ENCODE assay signal across 13 cellular contexts in genomic region chr3:120425877-120426276, GRCh38. TPM values are rescaled to one million over a fixed set of nuclear protein-coding genes. Genes with fewer than 3 reads are reported as not detected.
A peak's percentile ranks its signal among the peaks of the same experiment; 100 is the strongest.
DNase-seq lines count a peak whose midpoint lies in the region; ATAC-seq, FAIRE-seq and TF ChIP-seq lines count a peak whose summit lies in the region.
"Had no signal": no experiment of that assay in that cellular context is flagged by ENCODE, and none has a peak within 500 bp of the region (broad histone marks: within the 10 kb centered on the region; RNA-seq: fewer than 3 reads in every experiment).

No MANE protein-coding gene starts in this region.

- peaks cover 6 to 8% of the 10 kb centered on the region in 2 experiments for H3K36me3 ChIP-seq in endothelial cell of umbilical vein (ENCODE audit: control insufficient read depth in 2 of 2, extremely low read depth in 1 of 2, insufficient read depth in 2 of 2, low read length in 2 of 2)
- no peaks in the 10 kb centered on the region for H3K36me3 ChIP-seq in upper lobe of right lung

- no TSS peak for BruUV-seq in endothelial cell of umbilical vein (replicated peaks; lab: Mats Ljungman, UMichigan)

- peaks cover 34% of the 10 kb centered on the region for H3K27me3 Mint-ChIP-seq in stimulated activated memory B cell treated with anti-CD40 and anti-IgM and Interleukin-4, amounts not matched to agents 10 μg/mL and 1 μg/mL and 100 μg/mL, for 72 hours

- no peaks in the 10 kb centered on the region for H3K27me3 ChIP-seq in endothelial cell of umbilical vein (ENCODE audit: control insufficient read depth in 2 of 2, insufficient read depth in 2 of 2, low read length in 2 of 2)
- H3K27me3 ChIP-seq in upper lobe of right lung, result no peaks in the 10 kb centered on the region

- H3K4me3 ChIP-seq in endothelial cell of umbilical vein (replicated peaks in 1 of 3; ENCODE audit: insufficient read depth in 1 of 3, low read depth in 1 of 3, low read length in 3 of 3), result no peak overlapping the region
- no peak overlapping the region for H3K4me3 ChIP-seq in upper lobe of right lung

- no peaks in the 10 kb centered on the region for H3K4me1 Mint-ChIP-seq in stimulated activated memory B cell treated with anti-CD40 and anti-IgM and Interleukin-4, amounts not matched to agents 10 μg/mL and 1 μg/mL and 100 μg/mL, for 72 hours

- intact Hi-C loops in endothelial cell of umbilical vein (cut with micrococcal nuclease), result no loop called here
- intact Hi-C loops in upper lobe of right lung (cut with DNase I), result no loop called here

- POLR2A ChIA-PET in endothelial cell of umbilical vein (lab: Charles Lee), result no interaction called here

- no peaks in the 10 kb centered on the region for H3K9me1 ChIP-seq in endothelial cell of umbilical vein (replicated peaks; ENCODE audit: control insufficient read depth, extremely low read depth, insufficient read depth, low read length)

- H3K27ac ChIP-seq in endothelial cell of umbilical vein (ENCODE audit: insufficient read depth, low read depth, low read length) (no peak overlapping the region), upper lobe of right lung (peak overlapping the region; percentile 17)

- FAIRE-seq in endothelial cell of umbilical vein (lab: Jason Lieb, UNC), result no peak
- FAIRE-seq: G401.6, TTC549 had no signal

- ATAC-seq in upper lobe of right lung (no peak), HG02678 (IDR thresholded peaks at IDR 0.05; ENCODE audit: unreplicated experiment) (no peak), HG02623 (IDR thresholded peaks at IDR 0.05; ENCODE audit: unreplicated experiment) (no peak)
- ATAC-seq in stimulated activated memory B cell treated with anti-CD40 and anti-IgM and Interleukin-4, amounts not matched to agents 10 μg/mL and 1 μg/mL and 100 μg/mL, for 72 hours, result no peak
- ATAC-seq: HCT116 had no signal

- dilution Hi-C loops in endothelial cell of umbilical vein (cut with MboI; ENCODE audit: extremely low pct_ligation_motif_present, low sequenced_read_pairs), result no loop called here

- no peak for TF ChIP-seq POLR2A in endothelial cell of umbilical vein (IDR thresholded peaks at IDR 0.05; ENCODE audit: low read depth, low read length)

- DNase-seq in M059J (ENCODE audit: low read depth), result peak; percentile 90
- DNase-seq in endothelial cell of umbilical vein (ENCODE audit: low read depth, low spot score), result peak; percentile 78
- DNase-seq in midbrain (lab: John Stamatoyannopoulos, UW), result peak; percentile 44
- DNase-seq in upper lobe of right lung, result no peak
- DNase-seq: effector memory CD4-positive, alpha-beta T cell; NCI-H1417 treated with DMSO at 0.1 percent for 48 hours; stimulated activated naive CD4-positive, alpha-beta T cell had no signal

- no peak overlapping the region for H3K27ac Mint-ChIP-seq in stimulated activated memory B cell treated with anti-CD40 and anti-IgM and Interleukin-4, amounts not matched to agents 10 μg/mL and 1 μg/mL and 100 μg/mL, for 72 hours

- H3K4me3 Mint-ChIP-seq in stimulated activated memory B cell treated with anti-CD40 and anti-IgM and Interleukin-4, amounts not matched to agents 10 μg/mL and 1 μg/mL and 100 μg/mL, for 72 hours, result no peak overlapping the region

- no peaks in the 10 kb centered on the region for H4K20me1 ChIP-seq in endothelial cell of umbilical vein (replicated peaks; ENCODE audit: control insufficient read depth, extremely low read depth, insufficient read depth, low read length)

- no peak overlapping the region for H3K9ac ChIP-seq in endothelial cell of umbilical vein (replicated peaks; ENCODE audit: extremely low read depth, insufficient read depth, low read length)

- H3K4me1 ChIP-seq in endothelial cell of umbilical vein (ENCODE audit: control insufficient read depth, extremely low read depth, insufficient read depth, low read length), result peaks cover 16% of the 10 kb centered on the region
- H3K4me1 ChIP-seq in upper lobe of right lung, result peaks cover 44% of the 10 kb centered on the region

- H3K9me3 ChIP-seq in endothelial cell of umbilical vein (replicated peaks; ENCODE audit: control insufficient read depth, insufficient read depth, low read length), result no peaks in the 10 kb centered on the region
- no peaks in the 10 kb centered on the region for H3K9me3 ChIP-seq in upper lobe of right lung

- H2AFZ ChIP-seq in endothelial cell of umbilical vein (ENCODE audit: low read depth, low read length), result no peak overlapping the region

- peaks cover 46% of the 10 kb centered on the region for H3K79me2 ChIP-seq in endothelial cell of umbilical vein (ENCODE audit: control insufficient read depth, insufficient read depth, low read length)

- H3K36me3 Mint-ChIP-seq in stimulated activated memory B cell treated with anti-CD40 and anti-IgM and Interleukin-4, amounts not matched to agents 10 μg/mL and 1 μg/mL and 100 μg/mL, for 72 hours, result no peaks in the 10 kb centered on the region

- H3K9me3 Mint-ChIP-seq in stimulated activated memory B cell treated with anti-CD40 and anti-IgM and Interleukin-4, amounts not matched to agents 10 μg/mL and 1 μg/mL and 100 μg/mL, for 72 hours, result no peaks in the 10 kb centered on the region

- TF ChIP-seq CTCF in endothelial cell of umbilical vein (IDR thresholded peaks at IDR 0.05; ENCODE audit: extremely low read depth in 1 of 2, insufficient read depth in 1 of 2, low read depth in 1 of 2, low read length in 2 of 2) (no peak), upper lobe of right lung (IDR thresholded peaks at IDR 0.05) (no peak)

- no peak overlapping the region for H3K4me2 ChIP-seq in endothelial cell of umbilical vein (ENCODE audit: insufficient read depth, low read length)

- CTCF ChIA-PET in endothelial cell of umbilical vein (lab: Charles Lee), result interaction anchor here (1.0 to 2.3 kb wide), 5 partner anchors 8 to 133 kb away, joined by 3 to 16 read pairs (median 7); no protein-coding TSS in a partner anchor

TF ChIP-seq in endothelial cell of umbilical vein, 7 proteins besides CTCF, POLR2A, EP300 and RAD21:
- no peak for TF ChIP-seq GATA2 (IDR thresholded peaks at IDR 0.05; ENCODE audit: insufficient read depth, insufficient read length, low read depth, low read length)
- no peak for TF ChIP-seq EZH2 (IDR thresholded peaks at IDR 0.05; ENCODE audit: borderline replicate concordance, low read depth, low read length, severe bottlenecking)
- no peak for TF ChIP-seq MYC (IDR thresholded peaks at IDR 0.05; ENCODE audit: low read depth, low read length)
- no peak for TF ChIP-seq JUN (IDR thresholded peaks at IDR 0.05; ENCODE audit: borderline replicate concordance, insufficient read depth, insufficient read length, low read depth)
- no peak for TF ChIP-seq POLR2AphosphoS5 (IDR thresholded peaks at IDR 0.05; ENCODE audit: insufficient read depth, low read depth, low read length)
- no peak for TF ChIP-seq MAX (IDR thresholded peaks at IDR 0.05; ENCODE audit: insufficient read depth, insufficient read length)
- no peak for TF ChIP-seq FOS (IDR thresholded peaks at IDR 0.05; ENCODE audit: borderline replicate concordance, insufficient read depth, low read length)

RNA-seq across cellular contexts. Expression of gene FSTL1, which starts 24.9 kb away (rescaled TPM):
- total RNA-seq in M059J (2014; rRNA removed; shearing (Covaris generic)), result 762 and 1,312 TPM in 2 replicates
- total RNA-seq in endothelial cell of umbilical vein (522 and 562 TPM in 2 replicates), upper lobe of right lung (221 TPM)
- 235 and 237 TPM in 2 replicates for polyA plus RNA-seq in endothelial cell of umbilical vein
- 250 and 312 TPM in 2 replicates for polyA plus RNA-seq in endothelial cell of umbilical vein (2011; cell fraction: cytosol; rRNA removed)
- 299 and 313 TPM in 2 replicates for polyA plus RNA-seq in endothelial cell of umbilical vein (2011; cell fraction: nucleus; rRNA removed)
- polyA plus RNA-seq in endothelial cell of umbilical vein (2012), result 670 and 901 TPM in 2 replicates
- 697 and 971 TPM in 2 replicates for polyA minus RNA-seq in endothelial cell of umbilical vein
- 5.9 TPM for polyA minus RNA-seq in endothelial cell of umbilical vein (2011; cell fraction: cytosol; rRNA and poly(A)+ RNA removed)
- polyA minus RNA-seq in endothelial cell of umbilical vein (2011; cell fraction: nucleus; rRNA and poly(A)+ RNA removed), result 149 and 281 TPM in 2 replicates
